In genomic region chr7:55112056-55112455, GRCh38 we compare ENCODE assay signal across 28 cellular contexts.
DNase-seq lines count a peak whose midpoint lies in the region; ATAC-seq, FAIRE-seq and TF ChIP-seq lines count a peak whose summit lies in the region.
"Had no signal": no experiment of that assay in that cellular context is flagged by ENCODE, and none has a peak within 500 bp of the region (broad histone marks: within the 10 kb centered on the region; RNA-seq: fewer than 3 reads in every experiment).

No MANE protein-coding gene starts in this region.

- H4K20me1 ChIP-seq in PC-9 (ENCODE audit: insufficient read depth) (peaks cover 13% of the 10 kb centered on the region), H1 (replicated peaks in 1 of 2; ENCODE audit: control insufficient read depth in 1 of 2, insufficient read depth in 2 of 2, low read length in 2 of 2) (no peaks in the 10 kb centered on the region), neural progenitor cell (ENCODE audit: low read depth) (no peaks in the 10 kb centered on the region)

- H3F3A ChIP-seq in PC-9 (ENCODE audit: insufficient read depth, low read depth) (peaks cover 91% of the 10 kb centered on the region), neural progenitor cell (ENCODE audit: low read depth) (no peaks in the 10 kb centered on the region)

- 81% methylated on average over 11 of the region's 11 CpGs; no CpG with 5 or more reads in 1 of the 2 experiments for WGBS in H1 (ENCODE audit: extremely low coverage in 1 of 2, insufficient coverage in 1 of 2, insufficient read length in 1 of 2, insufficient replicate concordance in 2 of 2, low coverage in 1 of 2, low lambda C conversion rate in 2 of 2, missing lambda C conversion rate in 1 of 2), 2 experiments
- 91% methylated on average over 5 of the region's 11 CpGs for WGBS in suprapubic skin

- no peak overlapping the region for H3K4me3 ChIP-seq in PC-9
- no peak overlapping the region for H3K4me3 ChIP-seq in H1 (ENCODE audit: extremely low read depth in 1 of 4, insufficient read depth in 2 of 4, low read depth in 3 of 4, low read length in 4 of 4)
- no peak overlapping the region for H3K4me3 ChIP-seq in neural progenitor cell
- no peak overlapping the region for H3K4me3 ChIP-seq in suprapubic skin
- H3K4me3 ChIP-seq: coronary artery, gastroesophageal sphincter, hepatocyte had no signal

- no peak overlapping the region for H4K5ac ChIP-seq in H1 (ENCODE audit: insufficient read length, low read depth, low read length)

- H3K79me2 ChIP-seq in PC-9 (ENCODE audit: low read depth) (peaks cover 97% of the 10 kb centered on the region), H1 (ENCODE audit: control insufficient read depth in 1 of 2, insufficient read depth in 2 of 2, low read length in 2 of 2) (no peaks in the 10 kb centered on the region), neural progenitor cell (ENCODE audit: low read depth) (no peaks in the 10 kb centered on the region)

- no peak overlapping the region for H4K8ac ChIP-seq in H1 (ENCODE audit: extremely low read depth, insufficient read depth, low read length)

- FAIRE-seq in H1 (lab: Jason Lieb, UNC) = no peak

- H3K27ac ChIP-seq in PC-9 = peak overlapping the region; percentile 10; the same call in 1 of the 2 replicates
- no peak overlapping the region for H3K27ac ChIP-seq in H1 (ENCODE audit: low read depth, low read length)
- H3K27ac ChIP-seq in neural progenitor cell = no peak overlapping the region
- peak overlapping the region; percentile 91 for H3K27ac ChIP-seq in suprapubic skin
- H3K27ac ChIP-seq: coronary artery, gastroesophageal sphincter had no signal

- no peak for ATAC-seq in HG03025 (IDR thresholded peaks at IDR 0.05; ENCODE audit: low FRiP score, unreplicated experiment)
- ATAC-seq in GM18858 (IDR thresholded peaks at IDR 0.05; ENCODE audit: unreplicated experiment) = no peak
- ATAC-seq: activated CD8-positive, alpha-beta T cell treated with anti-CD3 and anti-CD28 coated beads, Interleukin-2, amount 10 ng/mL, durations not matched to agents 7 days and 5 days; gastroesophageal sphincter; T-helper 17 cell had no signal

- H2BK15ac ChIP-seq in H1 (ENCODE audit: low read length) = no peak overlapping the region

- H3K36me3 ChIP-seq in PC-9 (ENCODE audit: low read depth) (peaks cover 32% of the 10 kb centered on the region; the same call in 1 of the 2 replicates), H1 (ENCODE audit: control insufficient read depth in 2 of 4, insufficient read depth in 4 of 4, low read length in 3 of 4) (no peaks in the 10 kb centered on the region), neural progenitor cell (no peaks in the 10 kb centered on the region), suprapubic skin (peaks cover 3% of the 10 kb centered on the region)
- H3K36me3 ChIP-seq: gastroesophageal sphincter had no signal

- BruUV-seq in PC-9 (replicated peaks; lab: Mats Ljungman, UMichigan) = no TSS peak

- no peak overlapping the region for H2AK5ac ChIP-seq in H1 (ENCODE audit: low read depth, low read length)

- H3K36me3 Mint-ChIP-seq in neural progenitor cell = no peaks in the 10 kb centered on the region
- H3K36me3 Mint-ChIP-seq in immature natural killer cell = no peaks in the 10 kb centered on the region
- H3K36me3 Mint-ChIP-seq: activated naive CD8-positive, alpha-beta T cell; mesothelial cell of epicardium; naive B cell had no signal

- no peaks in the 10 kb centered on the region for H3K23me2 ChIP-seq in H1 (ENCODE audit: low read depth, low read length)

- H3K56ac ChIP-seq in H1 (replicated peaks; ENCODE audit: insufficient read length, low read depth, low read length) = no peak overlapping the region

- no peak overlapping the region for H3K4ac ChIP-seq in H1 (replicated peaks; ENCODE audit: insufficient read length, low read depth, low read length)

- H3K18ac ChIP-seq in H1 (ENCODE audit: extremely low read depth, low read length) = no peak overlapping the region

- POLR2A ChIA-PET in PC-9 (lab: Charles Lee; ENCODE audit: unreplicated experiment) (interaction anchor here (0.6 to 1.4 kb wide), 2 partner anchors 16 to 21 kb away, joined by 3 to 7 read pairs; no protein-coding TSS in a partner anchor), H1 (lab: Charles Lee; ENCODE audit: partially characterized antibody) (interaction anchor here (1.6 kb wide), 1 partner anchor 13 kb away, joined by 5 read pairs; no protein-coding TSS in a partner anchor)

- H3K79me1 ChIP-seq in H1 (ENCODE audit: low read depth, low read length) = no peaks in the 10 kb centered on the region

- H3K27me3 ChIP-seq in PC-9 (ENCODE audit: insufficient read depth, low read depth) = no peaks in the 10 kb centered on the region
- no peaks in the 10 kb centered on the region for H3K27me3 ChIP-seq in H1 (replicated peaks in 1 of 4; ENCODE audit: control insufficient read depth in 3 of 4, extremely low read depth in 1 of 4, insufficient read depth in 3 of 4, low read length in 3 of 4)
- H3K27me3 ChIP-seq in neural progenitor cell = no peaks in the 10 kb centered on the region
- H3K27me3 ChIP-seq in suprapubic skin = no peaks in the 10 kb centered on the region
- H3K27me3 ChIP-seq: gastroesophageal sphincter, hepatocyte had no signal

- H3K27ac Mint-ChIP-seq in neural progenitor cell (peak overlapping the region; percentile 53), immature natural killer cell (no peak overlapping the region)
- H3K27ac Mint-ChIP-seq: activated CD8-positive, alpha-beta T cell treated with anti-CD3 and anti-CD28 coated beads, Interleukin-2, amount 10 ng/mL, durations not matched to agents 7 days and 5 days; activated naive CD8-positive, alpha-beta T cell; mesothelial cell of epicardium; T-helper 17 cell had no signal

- peaks cover 37% of the 10 kb centered on the region for H3K4me1 ChIP-seq in PC-9 (replicated peaks; ENCODE audit: insufficient read depth)
- peaks cover 0 to 12% (median 8%) of the 10 kb centered on the region in 4 experiments; a peak in 4 of 7 replicates for H3K4me1 ChIP-seq in H1 (replicated peaks in 1 of 4; ENCODE audit: control insufficient read depth in 3 of 4, insufficient read depth in 4 of 4, low read length in 3 of 4)
- peaks cover 14% of the 10 kb centered on the region for H3K4me1 ChIP-seq in neural progenitor cell
- H3K4me1 ChIP-seq in suprapubic skin = peaks cover 70% of the 10 kb centered on the region

- no peaks in the 10 kb centered on the region for H3K9me3 Mint-ChIP-seq in neural progenitor cell
- no peaks in the 10 kb centered on the region for H3K9me3 Mint-ChIP-seq in immature natural killer cell
- H3K9me3 Mint-ChIP-seq: mesothelial cell of epicardium had no signal

- DNase-seq in PC-9 = no peak
- no peak for DNase-seq in H1 (ENCODE audit: low read depth in 1 of 2, low spot score in 2 of 2)
- DNase-seq in neural progenitor cell (ENCODE audit: low spot score) = no peak
- DNase-seq in suprapubic skin (ENCODE audit: low spot score in 2 of 2) = no peak
- no peak for DNase-seq in stimulated activated naive CD4-positive, alpha-beta T cell treated with Interleukin-2 at 50 U/mL for 16 hours (lab: John Stamatoyannopoulos, UW)
- DNase-seq in immature natural killer cell = no peak
- DNase-seq: activated CD4-positive, alpha-beta T cell treated with anti-CD3 and anti-CD28 coated beads for 1 hour; activated CD8-positive, alpha-beta T cell treated with anti-CD3 and anti-CD28 coated beads, Interleukin-2, amount 10 ng/mL, durations not matched to agents 7 days and 5 days; activated T-cell treated with anti-CD3 and anti-CD28 coated beads for 4 hours; anterior cingulate cortex; C1 segment of cervical spinal cord; GF-D8; naive B cell; NCI-H1092; NCI-H187; NCI-H2171 treated with DMSO at 0.1 percent for 48 hours; NCI-H526; occipital lobe; SK-N-SH; stimulated activated CD4-positive, alpha-beta T cell treated with anti-CD3 and anti-CD28 coated beads, Interleukin-2, amount 100 ng/mL, for 24 hours; T-helper 17 cell had no signal

- H3K4me2 ChIP-seq in PC-9 = no peak overlapping the region
- H3K4me2 ChIP-seq in H1 (ENCODE audit: insufficient read depth in 1 of 2, low read depth in 2 of 2, low read length in 2 of 2) = no peak overlapping the region
- H3K4me2 ChIP-seq in neural progenitor cell = no peak overlapping the region
- H3K4me2 ChIP-seq: hepatocyte had no signal

- TF ChIP-seq EP300 in H1 (IDR thresholded peaks at IDR 0.05; ENCODE audit: borderline replicate concordance in 1 of 2, low read depth in 2 of 2, low read length in 2 of 2) (no peak), suprapubic skin (IDR thresholded peaks at IDR 0.05) (no peak)

- H3K4me3 Mint-ChIP-seq in neural progenitor cell (no peak overlapping the region), immature natural killer cell (no peak overlapping the region)
- H3K4me3 Mint-ChIP-seq: activated CD8-positive, alpha-beta T cell treated with anti-CD3 and anti-CD28 coated beads, Interleukin-2, amount 10 ng/mL, durations not matched to agents 7 days and 5 days; activated naive CD8-positive, alpha-beta T cell; mesothelial cell of epicardium; naive B cell; T-helper 17 cell had no signal

- H3K14ac ChIP-seq in H1 (ENCODE audit: insufficient read length) = no peak overlapping the region

- peak overlapping the region; percentile 66; the same call in 1 of the 2 replicates for H2BK20ac ChIP-seq in H1 (ENCODE audit: low read length)

- H3K23ac ChIP-seq in H1 (ENCODE audit: insufficient read length) = no peak overlapping the region

- TF ChIP-seq RAD21 in H1 (IDR thresholded peaks at IDR 0.05 in 1 of 2, conservative IDR thresholded peaks at IDR 0.05 in 1 of 2; ENCODE audit: low read depth in 2 of 2, low read length in 2 of 2) = no peak

- no peak overlapping the region for H4K91ac ChIP-seq in H1 (replicated peaks; ENCODE audit: insufficient read length, low read length)

- no peak overlapping the region for H2BK120ac ChIP-seq in H1 (replicated peaks; ENCODE audit: low read depth, low read length)

- H3K9me3 ChIP-seq in PC-9 (ENCODE audit: insufficient read depth, low read depth) = no peaks in the 10 kb centered on the region
- H3K9me3 ChIP-seq in H1 (ENCODE audit: insufficient read depth in 2 of 2, low read depth in 1 of 2, low read length in 1 of 2) = no peaks in the 10 kb centered on the region
- H3K9me3 ChIP-seq in neural progenitor cell (ENCODE audit: low read depth) = no peaks in the 10 kb centered on the region
- no peaks in the 10 kb centered on the region for H3K9me3 ChIP-seq in suprapubic skin
- H3K9me3 ChIP-seq: gastroesophageal sphincter, SK-N-SH had no signal

- H3K4me1 Mint-ChIP-seq in neural progenitor cell (peaks cover 28% of the 10 kb centered on the region), immature natural killer cell (peaks cover 19 to 23% of the 10 kb centered on the region in 2 donors)
- H3K4me1 Mint-ChIP-seq: naive B cell, T-helper 17 cell had no signal

- no peak overlapping the region for H2BK5ac ChIP-seq in H1 (ENCODE audit: low read depth, low read length)

- TF ChIP-seq POLR2A in H1 (IDR thresholded peaks at IDR 0.05; ENCODE audit: control extremely low read depth in 1 of 2, low read depth in 2 of 2, low read length in 2 of 2) = no peak
- no peak for TF ChIP-seq POLR2A in suprapubic skin (IDR thresholded peaks at IDR 0.05)

- H2BK12ac ChIP-seq in H1 (ENCODE audit: low read depth, low read length) = no peak overlapping the region

- H3K27me3 Mint-ChIP-seq in neural progenitor cell (ENCODE audit: insufficient read depth, low read depth) (no peaks in the 10 kb centered on the region), immature natural killer cell (ENCODE audit: low read depth in 3 of 3) (peaks cover 2 to 4% (median 3%) of the 10 kb centered on the region in 3 donors)

- no peak for TF ChIP-seq CTCF in PC-9 (conservative IDR thresholded peaks at IDR 0.05)
- no peak for TF ChIP-seq CTCF in H1 (IDR thresholded peaks at IDR 0.05; ENCODE audit: control extremely low read depth in 1 of 3, insufficient read depth in 1 of 3, low read depth in 1 of 3, low read length in 3 of 3)
- TF ChIP-seq CTCF in neural progenitor cell (IDR thresholded peaks at IDR 0.05) = no peak
- TF ChIP-seq CTCF in suprapubic skin (IDR thresholded peaks at IDR 0.05) = no peak

- no peaks in the 10 kb centered on the region for H3K9me2 ChIP-seq in PC-9 (ENCODE audit: insufficient read depth)
- H3K9me2 ChIP-seq: SK-N-SH had no signal

- H2AFZ ChIP-seq in PC-9 (no peak overlapping the region), H1 (ENCODE audit: low read length) (no peak overlapping the region), neural progenitor cell (replicated peaks) (no peak overlapping the region)
- H2AFZ ChIP-seq: hepatocyte had no signal

- intact Hi-C loops in PC-9 (cut with micrococcal nuclease; ENCODE audit: unreplicated experiment) = no loop called here

- CTCF ChIA-PET in PC-9 (lab: Charles Lee) (no interaction called here), H1 (lab: Charles Lee; ENCODE audit: partially characterized antibody) (interaction anchor here (0.7 kb wide), 1 partner anchor 89 kb away, joined by 3 read pairs; no protein-coding TSS in a partner anchor)

- H3K9ac ChIP-seq in H1 (replicated peaks in 1 of 4; ENCODE audit: extremely low read depth in 1 of 4, low read depth in 3 of 4, low read length in 3 of 4) = no peak overlapping the region
- H3K9ac ChIP-seq in neural progenitor cell = no peak overlapping the region
- H3K9ac ChIP-seq: SK-N-SH had no signal

Comparison
In these comparisons a context has a peak if more than half of its experiments do, and no peak if none do; other contexts are left out.
1. H3K27ac ChIP-seq: peak in PC-9 (single experiment) and suprapubic skin (single experiment); none in H1 (single experiment) and neural progenitor cell (single experiment).